ENCODE assay signal across 1 cellular context in genomic region chr1:220300442-220301121, GRCh38.
TF ChIP-seq lines count a peak whose summit lies in the region.

No MANE protein-coding gene starts in this region.

TF ChIP-seq in HepG2, 621 proteins besides CTCF, POLR2A, EP300 and RAD21 (continued from another document):
- TF ChIP-seq ZNF710 (CRISPR knock-in tag; IDR thresholded peaks at IDR 0.05; ENCODE audit: borderline replicate concordance) (no peak), ZNF574 (CRISPR knock-in tag; IDR thresholded peaks at IDR 0.05) (no peak), NBN (conservative IDR thresholded peaks at IDR 0.05) (no peak), IKZF4 (CRISPR knock-in tag; IDR thresholded peaks at IDR 0.05; ENCODE audit: borderline replicate concordance, low read depth, not compliant biosample characterization) (no peak), POLR2G (IDR thresholded peaks at IDR 0.05; ENCODE audit: low read depth, low read length) (no peak), ZNF766 (CRISPR knock-in tag; IDR thresholded peaks at IDR 0.05; ENCODE audit: borderline replicate concordance) (no peak), REL (CRISPR knock-in tag; conservative IDR thresholded peaks at IDR 0.05) (no peak), ZBTB21 (CRISPR knock-in tag; IDR thresholded peaks at IDR 0.05) (peak; percentile 75; the same call in 1 of the 2 replicates), ATF7 (IDR thresholded peaks at IDR 0.05) (peak; percentile 62; the same call in 1 of the 2 replicates), ATF7 (CRISPR knock-in tag; IDR thresholded peaks at IDR 0.05) (no peak), ZNF879 (CRISPR knock-in tag; IDR thresholded peaks at IDR 0.05) (no peak), CEBPB (IDR thresholded peaks at IDR 0.05; ENCODE audit: borderline replicate concordance, low read depth, low read length) (peak; percentile 29; the same call in 1 of the 2 replicates), MZF1 (CRISPR knock-in tag; IDR thresholded peaks at IDR 0.05; ENCODE audit: borderline replicate concordance) (no peak), GABPB1 (CRISPR knock-in tag; IDR thresholded peaks at IDR 0.05) (peak; percentile 27; the same call in 1 of the 2 replicates), HBP1 (CRISPR knock-in tag; IDR thresholded peaks at IDR 0.05; ENCODE audit: low read depth) (no peak), ZNF230 (CRISPR knock-in tag; IDR thresholded peaks at IDR 0.05) (no peak), NR2F1 (CRISPR knock-in tag; IDR thresholded peaks at IDR 0.05) (no peak), ZNF580 (CRISPR knock-in tag; IDR thresholded peaks at IDR 0.05; ENCODE audit: borderline replicate concordance, low read depth) (no peak), ZNF749 (CRISPR knock-in tag; IDR thresholded peaks at IDR 0.05; ENCODE audit: borderline replicate concordance) (no peak), HNF4A (CRISPR knock-in tag; IDR thresholded peaks at IDR 0.05) (no peak), ATF4 (CRISPR knock-in tag; IDR thresholded peaks at IDR 0.05) (peak in 1 of 2 experiments; percentile 71; a peak in 2 of 4 replicates), ZNF235 (CRISPR knock-in tag; IDR thresholded peaks at IDR 0.05; ENCODE audit: borderline replicate concordance) (no peak), ZNF484 (CRISPR knock-in tag; IDR thresholded peaks at IDR 0.05; ENCODE audit: borderline replicate concordance, low read depth) (no peak), ZNF3 (CRISPR knock-in tag; IDR thresholded peaks at IDR 0.05) (no peak), ZNF75D (CRISPR knock-in tag; IDR thresholded peaks at IDR 0.05; ENCODE audit: borderline replicate concordance) (no peak), RBM39 (IDR thresholded peaks at IDR 0.05; ENCODE audit: low read depth, low read length, poor library complexity, severe bottlenecking) (no peak), KDM6A (CRISPR knock-in tag; IDR thresholded peaks at IDR 0.05; ENCODE audit: low read depth) (no peak)
- TF ChIP-seq, protein P1, sequence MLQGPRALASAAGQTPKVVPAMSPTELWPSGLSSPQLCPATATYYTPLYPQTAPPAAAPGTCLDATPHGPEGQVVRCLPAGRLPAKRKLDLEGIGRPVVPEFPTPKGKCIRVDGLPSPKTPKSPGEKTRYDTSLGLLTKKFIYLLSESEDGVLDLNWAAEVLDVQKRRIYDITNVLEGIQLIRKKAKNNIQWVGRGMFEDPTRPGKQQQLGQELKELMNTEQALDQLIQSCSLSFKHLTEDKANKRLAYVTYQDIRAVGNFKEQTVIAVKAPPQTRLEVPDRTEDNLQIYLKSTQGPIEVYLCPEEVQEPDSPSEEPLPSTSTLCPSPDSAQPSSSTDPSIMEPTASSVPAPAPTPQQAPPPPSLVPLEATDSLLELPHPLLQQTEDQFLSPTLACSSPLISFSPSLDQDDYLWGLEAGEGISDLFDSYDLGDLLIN (CRISPR knock-in tag; IDR thresholded peaks at IDR 0.05; ENCODE audit: borderline replicate concordance) = no peak
- TF ChIP-seq, protein P2, sequence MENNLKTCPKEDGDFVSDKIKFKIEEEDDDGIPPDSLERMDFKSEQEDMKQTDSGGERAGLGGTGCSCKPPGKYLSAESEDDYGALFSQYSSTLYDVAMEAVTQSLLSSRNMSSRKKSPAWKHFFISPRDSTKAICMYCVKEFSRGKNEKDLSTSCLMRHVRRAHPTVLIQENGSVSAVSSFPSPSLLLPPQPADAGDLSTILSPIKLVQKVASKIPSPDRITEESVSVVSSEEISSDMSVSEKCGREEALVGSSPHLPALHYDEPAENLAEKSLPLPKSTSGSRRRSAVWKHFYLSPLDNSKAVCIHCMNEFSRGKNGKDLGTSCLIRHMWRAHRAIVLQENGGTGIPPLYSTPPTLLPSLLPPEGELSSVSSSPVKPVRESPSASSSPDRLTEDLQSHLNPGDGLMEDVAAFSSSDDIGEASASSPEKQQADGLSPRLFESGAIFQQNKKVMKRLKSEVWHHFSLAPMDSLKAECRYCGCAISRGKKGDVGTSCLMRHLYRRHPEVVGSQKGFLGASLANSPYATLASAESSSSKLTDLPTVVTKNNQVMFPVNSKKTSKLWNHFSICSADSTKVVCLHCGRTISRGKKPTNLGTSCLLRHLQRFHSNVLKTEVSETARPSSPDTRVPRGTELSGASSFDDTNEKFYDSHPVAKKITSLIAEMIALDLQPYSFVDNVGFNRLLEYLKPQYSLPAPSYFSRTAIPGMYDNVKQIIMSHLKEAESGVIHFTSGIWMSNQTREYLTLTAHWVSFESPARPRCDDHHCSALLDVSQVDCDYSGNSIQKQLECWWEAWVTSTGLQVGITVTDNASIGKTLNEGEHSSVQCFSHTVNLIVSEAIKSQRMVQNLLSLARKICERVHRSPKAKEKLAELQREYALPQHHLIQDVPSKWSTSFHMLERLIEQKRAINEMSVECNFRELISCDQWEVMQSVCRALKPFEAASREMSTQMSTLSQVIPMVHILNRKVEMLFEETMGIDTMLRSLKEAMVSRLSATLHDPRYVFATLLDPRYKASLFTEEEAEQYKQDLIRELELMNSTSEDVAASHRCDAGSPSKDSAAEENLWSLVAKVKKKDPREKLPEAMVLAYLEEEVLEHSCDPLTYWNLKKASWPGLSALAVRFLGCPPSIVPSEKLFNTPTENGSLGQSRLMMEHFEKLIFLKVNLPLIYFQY (CRISPR knock-in tag; IDR thresholded peaks at IDR 0.05; ENCODE audit: borderline replicate concordance) = no peak
- TF ChIP-seq, protein P3, sequence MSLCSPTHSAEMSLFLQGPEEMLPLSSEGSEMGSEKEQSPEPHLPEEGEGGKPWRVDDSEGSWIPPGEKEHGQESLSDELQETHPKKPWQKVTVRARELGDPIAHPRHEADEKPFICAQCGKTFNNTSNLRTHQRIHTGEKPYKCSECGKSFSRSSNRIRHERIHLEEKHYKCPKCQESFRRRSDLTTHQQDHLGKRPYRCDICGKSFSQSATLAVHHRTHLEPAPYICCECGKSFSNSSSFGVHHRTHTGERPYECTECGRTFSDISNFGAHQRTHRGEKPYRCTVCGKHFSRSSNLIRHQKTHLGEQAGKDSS (CRISPR knock-in tag; IDR thresholded peaks at IDR 0.05; ENCODE audit: borderline replicate concordance, low read depth) = no peak
- TF ChIP-seq, protein P4, sequence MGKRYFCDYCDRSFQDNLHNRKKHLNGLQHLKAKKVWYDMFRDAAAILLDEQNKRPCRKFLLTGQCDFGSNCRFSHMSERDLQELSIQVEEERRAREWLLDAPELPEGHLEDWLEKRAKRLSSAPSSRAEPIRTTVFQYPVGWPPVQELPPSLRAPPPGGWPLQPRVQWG (CRISPR knock-in tag; IDR thresholded peaks at IDR 0.05; ENCODE audit: borderline replicate concordance, low read depth) = no peak
